ENCODE assay signal across 10 cellular contexts in genomic region chr1:31767225-31767624, GRCh38. TPM values are rescaled to one million over a fixed set of nuclear protein-coding genes. Genes with fewer than 3 reads are reported as not detected.
"Had no signal": no experiment of that assay in that cellular context is flagged by ENCODE, and none has a peak within 500 bp of the region (broad histone marks: within the 10 kb centered on the region; RNA-seq: fewer than 3 reads in every experiment).

No MANE protein-coding gene starts in this region.

- H3K4me3 Mint-ChIP-seq: activated B cell treated with CpG ODN at 0.5 μM for 24 hours; activated CD4-positive, alpha-beta T cell treated with anti-CD3 and anti-CD28 coated beads, Interleukin-2, amount 10 ng/mL, durations not matched to agents 7 days and 5 days; activated naive CD4-positive, alpha-beta T cell treated with anti-CD3 and anti-CD28 coated beads for 36 hours; activated T-helper 17 cell treated with anti-CD3 and anti-CD28 coated beads, Interleukin-2, amount 50 U/mL, for 72 hours had no signal

- H3K9me3 Mint-ChIP-seq: activated B cell treated with CpG ODN at 0.5 μM for 24 hours; activated CD4-positive, alpha-beta T cell treated with anti-CD3 and anti-CD28 coated beads, Interleukin-2, amount 10 ng/mL, durations not matched to agents 7 days and 5 days; activated naive CD4-positive, alpha-beta T cell treated with anti-CD3 and anti-CD28 coated beads for 36 hours; activated T-helper 17 cell treated with anti-CD3 and anti-CD28 coated beads, Interleukin-2, amount 50 U/mL, for 72 hours had no signal

- H3K27ac Mint-ChIP-seq: activated B cell treated with CpG ODN at 0.5 μM for 24 hours; activated CD4-positive, alpha-beta T cell treated with anti-CD3 and anti-CD28 coated beads, Interleukin-2, amount 10 ng/mL, durations not matched to agents 7 days and 5 days; activated naive CD4-positive, alpha-beta T cell treated with anti-CD3 and anti-CD28 coated beads for 36 hours; activated T-helper 17 cell treated with anti-CD3 and anti-CD28 coated beads, Interleukin-2, amount 50 U/mL, for 72 hours had no signal

- DNase-seq: activated B cell treated with CpG ODN at 0.5 μM for 24 hours; activated CD4-positive, alpha-beta T cell treated with anti-CD3 and anti-CD28 coated beads, Interleukin-2, amount 10 ng/mL, durations not matched to agents 7 days and 5 days; activated CD8-positive, alpha-beta memory T cell treated with anti-CD3 and anti-CD28 coated beads for 24 hours; activated naive CD4-positive, alpha-beta T cell treated with anti-CD3 and anti-CD28 coated beads for 36 hours; foreskin keratinocyte; heart left ventricle; retina; stimulated activated CD4-positive, alpha-beta T cell treated with anti-CD3 and anti-CD28 coated beads, Interleukin-4, amount 100 ng/mL, for 4 hours had no signal

RNA-seq across cellular contexts. Expression of gene SPOCD1, which starts 48.6 kb away (rescaled TPM):
- total RNA-seq: activated B cell treated with CpG ODN at 0.5 μM for 24 hours, left ventricle myocardium superior had no signal
